1 cellular context compared by ENCODE assay signal in the genomic region with DNA sequence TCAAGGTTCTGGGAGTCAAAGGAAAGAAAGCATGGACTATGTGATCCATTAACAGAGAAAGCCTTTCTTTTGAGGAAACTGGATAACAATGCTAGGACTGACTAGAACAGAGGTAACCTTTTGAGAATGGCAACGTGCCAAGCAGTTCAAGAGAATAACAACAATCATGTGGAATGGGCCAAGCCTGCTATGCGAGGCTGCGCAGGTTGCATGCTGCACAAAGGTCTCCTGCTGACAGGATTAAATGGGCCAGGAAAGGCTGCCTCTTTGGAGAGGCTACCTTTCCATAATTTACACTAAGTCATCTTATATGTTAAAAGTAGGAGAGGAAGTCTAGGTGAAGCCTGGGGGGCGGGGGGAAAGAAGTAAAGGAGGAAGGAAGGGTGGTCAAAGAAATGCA.
TF ChIP-seq lines count a peak whose summit lies in the region.

No MANE protein-coding gene starts in this region.

TF ChIP-seq in WTC11, 78 proteins besides CTCF, POLR2A, EP300 and RAD21 (continued from another document):
- no peak for TF ChIP-seq CREM (CRISPR knock-in tag; IDR thresholded peaks at IDR 0.05)
- peak; percentile 77; the same call in 1 of the 2 replicates for TF ChIP-seq MAX (CRISPR knock-in tag; IDR thresholded peaks at IDR 0.05)
- TF ChIP-seq CBFB (CRISPR knock-in tag; IDR thresholded peaks at IDR 0.05; ENCODE audit: low read depth), result no peak
- no peak for TF ChIP-seq ZNF232 (CRISPR knock-in tag; IDR thresholded peaks at IDR 0.05)
- no peak for TF ChIP-seq ZNF425 (CRISPR knock-in tag; conservative IDR thresholded peaks at IDR 0.05)
- no peak for TF ChIP-seq OVOL2 (CRISPR knock-in tag; IDR thresholded peaks at IDR 0.05; ENCODE audit: borderline replicate concordance)
- no peak for TF ChIP-seq STAT6 (CRISPR knock-in tag; conservative IDR thresholded peaks at IDR 0.05; ENCODE audit: low read depth)
- TF ChIP-seq, protein P1, sequence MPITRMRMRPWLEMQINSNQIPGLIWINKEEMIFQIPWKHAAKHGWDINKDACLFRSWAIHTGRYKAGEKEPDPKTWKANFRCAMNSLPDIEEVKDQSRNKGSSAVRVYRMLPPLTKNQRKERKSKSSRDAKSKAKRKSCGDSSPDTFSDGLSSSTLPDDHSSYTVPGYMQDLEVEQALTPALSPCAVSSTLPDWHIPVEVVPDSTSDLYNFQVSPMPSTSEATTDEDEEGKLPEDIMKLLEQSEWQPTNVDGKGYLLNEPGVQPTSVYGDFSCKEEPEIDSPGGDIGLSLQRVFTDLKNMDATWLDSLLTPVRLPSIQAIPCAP (CRISPR knock-in tag; IDR thresholded peaks at IDR 0.05), result no peak
- TF ChIP-seq, protein P2, sequence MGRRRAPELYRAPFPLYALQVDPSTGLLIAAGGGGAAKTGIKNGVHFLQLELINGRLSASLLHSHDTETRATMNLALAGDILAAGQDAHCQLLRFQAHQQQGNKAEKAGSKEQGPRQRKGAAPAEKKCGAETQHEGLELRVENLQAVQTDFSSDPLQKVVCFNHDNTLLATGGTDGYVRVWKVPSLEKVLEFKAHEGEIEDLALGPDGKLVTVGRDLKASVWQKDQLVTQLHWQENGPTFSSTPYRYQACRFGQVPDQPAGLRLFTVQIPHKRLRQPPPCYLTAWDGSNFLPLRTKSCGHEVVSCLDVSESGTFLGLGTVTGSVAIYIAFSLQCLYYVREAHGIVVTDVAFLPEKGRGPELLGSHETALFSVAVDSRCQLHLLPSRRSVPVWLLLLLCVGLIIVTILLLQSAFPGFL (CRISPR knock-in tag; IDR thresholded peaks at IDR 0.05; ENCODE audit: borderline replicate concordance), result no peak
- no peak for TF ChIP-seq ZNF263 (CRISPR knock-in tag; IDR thresholded peaks at IDR 0.05; ENCODE audit: low read depth)
- no peak for TF ChIP-seq ZNF423 (CRISPR knock-in tag; IDR thresholded peaks at IDR 0.05)
- peak; percentile 80 for TF ChIP-seq ZNF121 (CRISPR knock-in tag; IDR thresholded peaks at IDR 0.05)
- TF ChIP-seq, protein P3, sequence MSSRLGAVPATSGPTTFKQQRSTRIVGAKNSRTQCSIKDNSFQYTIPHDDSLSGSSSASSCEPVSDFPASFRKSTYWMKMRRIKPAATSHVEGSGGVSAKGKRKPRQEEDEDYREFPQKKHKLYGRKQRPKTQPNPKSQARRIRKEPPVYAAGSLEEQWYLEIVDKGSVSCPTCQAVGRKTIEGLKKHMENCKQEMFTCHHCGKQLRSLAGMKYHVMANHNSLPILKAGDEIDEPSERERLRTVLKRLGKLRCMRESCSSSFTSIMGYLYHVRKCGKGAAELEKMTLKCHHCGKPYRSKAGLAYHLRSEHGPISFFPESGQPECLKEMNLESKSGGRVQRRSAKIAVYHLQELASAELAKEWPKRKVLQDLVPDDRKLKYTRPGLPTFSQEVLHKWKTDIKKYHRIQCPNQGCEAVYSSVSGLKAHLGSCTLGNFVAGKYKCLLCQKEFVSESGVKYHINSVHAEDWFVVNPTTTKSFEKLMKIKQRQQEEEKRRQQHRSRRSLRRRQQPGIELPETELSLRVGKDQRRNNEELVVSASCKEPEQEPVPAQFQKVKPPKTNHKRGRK (CRISPR knock-in tag; IDR thresholded peaks at IDR 0.05; ENCODE audit: borderline replicate concordance), result no peak
- no peak for TF ChIP-seq USF2 (CRISPR knock-in tag; IDR thresholded peaks at IDR 0.05)
- TF ChIP-seq HMGA2 (CRISPR knock-in tag; IDR thresholded peaks at IDR 0.05), result no peak
- no peak for TF ChIP-seq AFF4 (CRISPR knock-in tag; IDR thresholded peaks at IDR 0.05; ENCODE audit: borderline replicate concordance)
- no peak for TF ChIP-seq CDX4 (CRISPR knock-in tag; IDR thresholded peaks at IDR 0.05; ENCODE audit: borderline replicate concordance)
- TF ChIP-seq PRRX2 (CRISPR knock-in tag; IDR thresholded peaks at IDR 0.05), result no peak
- peak; percentile 87; the same call in 1 of the 2 replicates for TF ChIP-seq TEAD1 (CRISPR knock-in tag; IDR thresholded peaks at IDR 0.05)
- no peak for TF ChIP-seq ATF6 (CRISPR knock-in tag; IDR thresholded peaks at IDR 0.05)
- TF ChIP-seq ATF1 (CRISPR knock-in tag; IDR thresholded peaks at IDR 0.05), result no peak
- TF ChIP-seq, protein P4, sequence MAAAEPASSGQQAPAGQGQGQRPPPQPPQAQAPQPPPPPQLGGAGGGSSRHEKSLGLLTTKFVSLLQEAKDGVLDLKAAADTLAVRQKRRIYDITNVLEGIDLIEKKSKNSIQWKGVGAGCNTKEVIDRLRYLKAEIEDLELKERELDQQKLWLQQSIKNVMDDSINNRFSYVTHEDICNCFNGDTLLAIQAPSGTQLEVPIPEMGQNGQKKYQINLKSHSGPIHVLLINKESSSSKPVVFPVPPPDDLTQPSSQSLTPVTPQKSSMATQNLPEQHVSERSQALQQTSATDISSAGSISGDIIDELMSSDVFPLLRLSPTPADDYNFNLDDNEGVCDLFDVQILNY (CRISPR knock-in tag; IDR thresholded peaks at IDR 0.05), result no peak
- no peak for TF ChIP-seq RELA (CRISPR knock-in tag; IDR thresholded peaks at IDR 0.05; ENCODE audit: borderline replicate concordance)
- TF ChIP-seq CREB1 (CRISPR knock-in tag; IDR thresholded peaks at IDR 0.05), result no peak
- no peak for TF ChIP-seq GRHL2 (CRISPR knock-in tag; IDR thresholded peaks at IDR 0.05; ENCODE audit: insufficient replicate concordance, severe bottlenecking)
- TF ChIP-seq NR3C1 (CRISPR knock-in tag; conservative IDR thresholded peaks at IDR 0.05; ENCODE audit: low read depth), result 0 out of 2 replicates have a peak, but pooled peaks have one; percentile 4
- peak; percentile 75; the same call in 1 of the 2 replicates for TF ChIP-seq ETV6 (CRISPR knock-in tag; IDR thresholded peaks at IDR 0.05)
- TF ChIP-seq ZNF138 (CRISPR knock-in tag; conservative IDR thresholded peaks at IDR 0.05), result no peak
- no peak for TF ChIP-seq JAZF1 (CRISPR knock-in tag; IDR thresholded peaks at IDR 0.05)
- no peak for TF ChIP-seq RORB (CRISPR knock-in tag; IDR thresholded peaks at IDR 0.05)
- TF ChIP-seq NFE2L1 (CRISPR knock-in tag; IDR thresholded peaks at IDR 0.05), result 0 out of 2 replicates have a peak, but pooled peaks have one; percentile 49
- TF ChIP-seq, protein P5, sequence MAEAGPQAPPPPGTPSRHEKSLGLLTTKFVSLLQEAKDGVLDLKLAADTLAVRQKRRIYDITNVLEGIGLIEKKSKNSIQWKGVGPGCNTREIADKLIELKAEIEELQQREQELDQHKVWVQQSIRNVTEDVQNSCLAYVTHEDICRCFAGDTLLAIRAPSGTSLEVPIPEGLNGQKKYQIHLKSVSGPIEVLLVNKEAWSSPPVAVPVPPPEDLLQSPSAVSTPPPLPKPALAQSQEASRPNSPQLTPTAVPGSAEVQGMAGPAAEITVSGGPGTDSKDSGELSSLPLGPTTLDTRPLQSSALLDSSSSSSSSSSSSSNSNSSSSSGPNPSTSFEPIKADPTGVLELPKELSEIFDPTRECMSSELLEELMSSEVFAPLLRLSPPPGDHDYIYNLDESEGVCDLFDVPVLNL (CRISPR knock-in tag; IDR thresholded peaks at IDR 0.05; ENCODE audit: borderline replicate concordance, low read depth), result no peak
- no peak for TF ChIP-seq NFYB (CRISPR knock-in tag; conservative IDR thresholded peaks at IDR 0.05; ENCODE audit: low read depth)
- TF ChIP-seq E2F1 (CRISPR knock-in tag; IDR thresholded peaks at IDR 0.05), result no peak
- no peak for TF ChIP-seq ZNF396 (CRISPR knock-in tag; IDR thresholded peaks at IDR 0.05; ENCODE audit: borderline replicate concordance)
